In the genomic region with DNA sequence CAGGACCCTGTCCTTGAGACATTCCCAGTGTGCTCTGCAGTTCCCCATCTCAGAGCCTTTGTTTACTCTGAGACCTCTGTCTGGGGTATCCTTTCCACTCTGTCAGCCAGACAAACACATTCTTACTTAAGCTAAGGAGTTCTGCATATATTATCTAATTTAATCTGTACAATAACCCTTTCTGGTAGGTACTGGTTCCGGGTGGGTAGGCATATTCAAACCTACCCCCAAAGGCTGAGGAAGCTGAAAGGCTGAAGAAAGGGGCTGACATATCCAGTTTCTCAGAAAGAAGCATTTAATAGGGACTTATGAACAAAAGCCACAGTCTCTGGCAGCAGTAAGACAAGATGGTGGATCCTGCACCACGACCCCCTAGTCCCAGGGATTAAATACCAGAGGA, we compare ENCODE assay signal across 20 cellular contexts. TPM values are rescaled to one million over a fixed set of nuclear protein-coding genes. Genes with fewer than 3 reads are reported as not detected.
"Had no signal": no experiment of that assay in that cellular context is flagged by ENCODE, and none has a peak within 500 bp of the region (broad histone marks: within the 10 kb centered on the region; RNA-seq: fewer than 3 reads in every experiment).

No MANE protein-coding gene starts in this region.

- H3K9me3 ChIP-seq: Peyer's patch, SJCRH30 had no signal

- H3K27me3 ChIP-seq: Peyer's patch, SJCRH30 had no signal

- H3K4me2 ChIP-seq: PC-9 had no signal

- ATAC-seq: Right ventricle myocardium inferior, SK-N-SH treated with all-trans-retinoic acid at 6 μM for 48 hours had no signal

- H3K27ac ChIP-seq: PC-9, Peyer's patch, SJCRH30 had no signal

- H3K36me3 ChIP-seq: Peyer's patch had no signal

- H2AFZ ChIP-seq: PC-9 had no signal

- H3K4me3 ChIP-seq: PC-9, Peyer's patch, SJCRH30 had no signal

- DNase-seq: KBM-7, MM.1S, NCI-H1092 treated with DMSO at 0.1 percent for 48 hours, NCI-H1436, NCI-H187, NCI-H2029 treated with DMSO at 0.1 percent for 48 hours, NCI-H2171 treated with DMSO at 0.1 percent for 48 hours, NCI-H345, NCI-H446 treated with DMSO at 0.1 percent for 48 hours, NCI-H510A treated with DMSO at 0.1 percent for 48 hours, NCI-H69, NCI-H774, OCI-M1, PC-9, Peyer's patch, SHP77 treated with DMSO at 0.1 percent for 48 hours, SJCRH30 had no signal

RNA-seq across cellular contexts. Expression of a gene that starts 53.1 kb away (rescaled TPM):
- total RNA-seq: HT-29 had no signal
